In the genomic region with DNA sequence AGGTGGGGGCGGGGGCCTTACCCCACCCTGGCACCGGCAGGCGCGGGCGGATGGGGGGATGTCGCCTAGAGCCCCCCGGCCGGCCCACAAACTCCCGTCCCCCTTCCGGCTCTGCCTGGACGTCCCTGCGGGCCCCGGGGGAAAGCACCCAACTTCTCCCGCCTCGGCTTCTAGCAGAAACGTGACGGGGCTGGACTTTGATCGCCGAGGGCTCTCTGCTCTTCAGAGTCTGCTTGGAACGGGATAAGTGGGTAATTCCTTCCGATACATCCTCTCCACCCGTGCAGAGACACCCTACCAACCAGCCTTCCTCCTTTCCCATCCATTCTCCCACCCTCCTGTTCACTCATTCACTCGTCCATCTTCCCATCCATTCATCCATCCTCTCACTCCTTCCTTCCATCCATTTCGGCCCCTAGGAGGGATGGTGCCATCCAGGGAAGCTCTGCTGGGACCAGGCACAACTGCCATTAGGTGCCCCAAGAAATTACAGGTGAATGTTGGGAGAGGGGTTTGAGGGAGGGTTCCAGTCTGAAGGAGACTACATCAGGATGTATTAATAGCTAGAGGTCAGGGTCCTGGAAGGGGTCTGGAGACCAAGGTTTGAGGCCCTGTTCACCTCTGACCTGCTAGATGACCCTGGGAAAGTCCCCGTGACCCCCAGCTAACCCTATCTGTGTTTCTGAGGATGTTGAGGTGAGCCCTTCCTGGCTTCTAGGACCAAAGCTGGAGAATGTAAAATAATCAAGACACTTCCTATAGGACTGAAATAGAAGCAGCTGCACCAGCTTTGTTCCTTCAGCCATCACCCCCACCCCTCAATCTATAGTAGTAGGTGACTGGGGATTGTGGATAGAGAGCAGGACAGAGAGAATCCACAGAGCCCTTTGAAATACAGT, we compare ENCODE assay signal across 1 cellular context.
TF ChIP-seq lines count a peak whose summit lies in the region.

No MANE protein-coding gene starts in this region.

TF ChIP-seq in IMR-90, 13 proteins besides CTCF, POLR2A, EP300 and RAD21:
- TF ChIP-seq, protein P1, sequence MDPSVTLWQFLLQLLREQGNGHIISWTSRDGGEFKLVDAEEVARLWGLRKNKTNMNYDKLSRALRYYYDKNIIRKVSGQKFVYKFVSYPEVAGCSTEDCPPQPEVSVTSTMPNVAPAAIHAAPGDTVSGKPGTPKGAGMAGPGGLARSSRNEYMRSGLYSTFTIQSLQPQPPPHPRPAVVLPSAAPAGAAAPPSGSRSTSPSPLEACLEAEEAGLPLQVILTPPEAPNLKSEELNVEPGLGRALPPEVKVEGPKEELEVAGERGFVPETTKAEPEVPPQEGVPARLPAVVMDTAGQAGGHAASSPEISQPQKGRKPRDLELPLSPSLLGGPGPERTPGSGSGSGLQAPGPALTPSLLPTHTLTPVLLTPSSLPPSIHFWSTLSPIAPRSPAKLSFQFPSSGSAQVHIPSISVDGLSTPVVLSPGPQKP (IDR thresholded peaks at IDR 0.05; ENCODE audit: borderline replicate concordance, low read depth, low read length): no peak
- TF ChIP-seq FOS (IDR thresholded peaks at IDR 0.05; ENCODE audit: low read depth, low read length) (no peak), RCOR1 (IDR thresholded peaks at IDR 0.05; ENCODE audit: insufficient replicate concordance, low read length) (no peak), MAZ (IDR thresholded peaks at IDR 0.05; ENCODE audit: borderline replicate concordance, low read depth, low read length) (no peak), MAFK (IDR thresholded peaks at IDR 0.05; ENCODE audit: low read depth, low read length) (no peak), CHD1 (IDR thresholded peaks at IDR 0.05; ENCODE audit: low read depth, low read length) (no peak), NFE2L2 (IDR thresholded peaks at IDR 0.05; ENCODE audit: low read depth, low read length) (no peak), MXI1 (IDR thresholded peaks at IDR 0.05; ENCODE audit: borderline replicate concordance, low read depth, low read length) (no peak), RFX5 (IDR thresholded peaks at IDR 0.05; ENCODE audit: low read depth, low read length) (no peak), BHLHE40 (IDR thresholded peaks at IDR 0.05; ENCODE audit: low read depth, low read length) (no peak)
- TF ChIP-seq, protein P2, sequence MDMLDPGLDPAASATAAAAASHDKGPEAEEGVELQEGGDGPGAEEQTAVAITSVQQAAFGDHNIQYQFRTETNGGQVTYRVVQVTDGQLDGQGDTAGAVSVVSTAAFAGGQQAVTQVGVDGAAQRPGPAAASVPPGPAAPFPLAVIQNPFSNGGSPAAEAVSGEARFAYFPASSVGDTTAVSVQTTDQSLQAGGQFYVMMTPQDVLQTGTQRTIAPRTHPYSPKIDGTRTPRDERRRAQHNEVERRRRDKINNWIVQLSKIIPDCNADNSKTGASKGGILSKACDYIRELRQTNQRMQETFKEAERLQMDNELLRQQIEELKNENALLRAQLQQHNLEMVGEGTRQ (IDR thresholded peaks at IDR 0.05; ENCODE audit: low read depth, low read length): no peak
